ENCODE assay signal across 8 cellular contexts in the genomic region with DNA sequence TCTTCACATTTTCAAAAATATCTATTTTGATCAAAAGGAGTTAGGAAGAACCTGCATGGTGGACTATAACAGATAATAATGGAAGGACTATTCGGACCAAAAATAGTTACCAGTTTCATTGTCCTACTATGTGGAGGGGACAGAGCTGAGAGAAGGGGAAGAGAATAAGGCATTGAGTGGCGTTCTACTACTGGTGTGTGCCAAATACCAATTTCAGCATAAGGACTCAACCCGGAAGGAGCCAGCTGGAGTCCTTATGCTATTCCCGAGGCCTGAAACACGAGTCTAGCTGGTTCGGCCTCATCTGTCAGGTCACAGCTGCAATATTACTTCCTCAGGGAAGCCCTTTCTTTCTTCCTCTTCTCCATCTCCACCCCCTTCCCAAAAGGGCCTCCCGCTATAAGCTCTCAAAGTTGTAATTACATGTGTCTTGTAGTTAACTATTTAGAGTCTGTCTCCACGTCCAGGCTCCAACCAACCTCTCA. TPM values are rescaled to one million over a fixed set of nuclear protein-coding genes. Genes with fewer than 3 reads are reported as not detected.
DNase-seq lines count a peak whose midpoint lies in the region; ATAC-seq, FAIRE-seq and TF ChIP-seq lines count a peak whose summit lies in the region.

No MANE protein-coding gene starts in this region.

- no peaks in the 10 kb centered on the region for H3K9me3 ChIP-seq in esophagus (ENCODE audit: control insufficient read depth in 2 of 2, insufficient read depth in 1 of 2, low read depth in 1 of 2, low read length in 1 of 2)

- no peak for TF ChIP-seq CTCF in AG04449 (IDR thresholded peaks at IDR 0.05; ENCODE audit: insufficient read depth, low read length, missing control alignments)

- H3K36me3 Mint-ChIP-seq in naive B cell = no peaks in the 10 kb centered on the region

- no peaks in the 10 kb centered on the region for H3K27me3 Mint-ChIP-seq in naive B cell

- no peaks in the 10 kb centered on the region for H3K9me3 Mint-ChIP-seq in naive B cell

- H3K36me3 ChIP-seq in esophagus (ENCODE audit: control insufficient read depth in 2 of 2, insufficient read depth in 2 of 2, low read length in 1 of 2) = no peaks in the 10 kb centered on the region

- peaks cover 34 to 44% (median 38%) of the 10 kb centered on the region in 3 donors for H3K4me1 Mint-ChIP-seq in naive B cell

- peak overlapping the region; percentile 97 to 98 for H3K27ac ChIP-seq in esophagus (ENCODE audit: low read depth in 2 of 2, low read length in 1 of 2)

- H3K4me3 Mint-ChIP-seq in naive B cell = peak overlapping the region; percentile 84 to 98 (median 94)

- peak overlapping the region; percentile 93 to 99 (median 98) for H3K27ac Mint-ChIP-seq in naive B cell

- no peak for DNase-seq in AG04449 (ENCODE audit: low read depth, low spot score)
- peak; percentile 54 for DNase-seq in GDM1 (lab: John Stamatoyannopoulos, UW)
- DNase-seq in SKM-1 treated with dmso at 0.1 percent for 144 hours (lab: John Stamatoyannopoulos, UW; ENCODE audit: unreplicated experiment) = peak; percentile 62
- no peak for DNase-seq in naive B cell
- DNase-seq in stimulated activated CD4-positive, alpha-beta T cell treated with anti-CD3 and anti-CD28 coated beads, Interleukin-4, amount 100 ng/mL, for 1 hour = no peak
- no peak for DNase-seq in HTR-8/SVneo (ENCODE audit: insufficient read length, low spot score)

- no peaks in the 10 kb centered on the region for H3K4me1 ChIP-seq in esophagus (ENCODE audit: control insufficient read depth in 2 of 2, insufficient read depth in 2 of 2, low read length in 1 of 2)

- FAIRE-seq in HTR-8/SVneo (lab: Jason Lieb, UNC) = no peak

- WGBS in esophagus, 2 donors = 20 to 21% methylated on average over 8 of the region's 8 CpGs

- no peaks in the 10 kb centered on the region for H3K27me3 ChIP-seq in esophagus (ENCODE audit: control insufficient read depth in 1 of 2, insufficient read depth in 2 of 2, low read length in 2 of 2)

- H3K4me3 ChIP-seq in AG04449 (ENCODE audit: low read depth, low read length) (peak overlapping the region; percentile 85), esophagus (ENCODE audit: low read depth in 1 of 2, low read length in 2 of 2) (peak overlapping the region; percentile 82 to 87)

- CTCF ChIA-PET in AG04449 (lab: Yijun Ruan, JAX) = interaction anchor here (0.9 to 2.0 kb wide), 2 partner anchors 19 to 203 kb away, joined by 3 to 5 read pairs; no protein-coding TSS in a partner anchor

- POLR2A ChIA-PET in AG04449 (lab: Yijun Ruan, JAX) = interaction anchor here (0.8 to 2.0 kb wide), 4 partner anchors 21 to 683 kb away, joined by 3 to 10 read pairs (median 6); a partner anchor contains a TSS

- ATAC-seq in naive B cell (ENCODE audit: low read depth in 2 of 2) (peak; percentile 2 to 4), HG02840 (IDR thresholded peaks at IDR 0.05; ENCODE audit: low FRiP score, unreplicated experiment) (no peak)

RNA-seq across cellular contexts. Expression of a gene that starts 20.5 kb away (rescaled TPM):
- 1 to 10 TPM; 3.2 to 5.1 TPM for polyA plus RNA-seq in esophagus
- 10 to 100 TPM in 5 of 6 donors, 1 to 10 TPM in 1; 9.6 to 21.0 (median 17.2) TPM for polyA plus RNA-seq in naive B cell (ENCODE audit: low read depth in 6 of 6)

Comparison
In these comparisons a context has a peak if more than half of its experiments do, and no peak if none do; other contexts are left out.
1. DNase-seq: peak in GDM1 (single experiment) and SKM-1 treated with dmso at 0.1 percent for 144 hours (single experiment); none in AG04449 (single experiment), naive B cell (single experiment), stimulated activated CD4-positive, alpha-beta T cell treated with anti-CD3 and anti-CD28 coated beads, Interleukin-4, amount 100 ng/mL, for 1 hour (single experiment) and HTR-8/SVneo (single experiment).